23 cellular contexts compared by ENCODE assay signal in the genomic region with DNA sequence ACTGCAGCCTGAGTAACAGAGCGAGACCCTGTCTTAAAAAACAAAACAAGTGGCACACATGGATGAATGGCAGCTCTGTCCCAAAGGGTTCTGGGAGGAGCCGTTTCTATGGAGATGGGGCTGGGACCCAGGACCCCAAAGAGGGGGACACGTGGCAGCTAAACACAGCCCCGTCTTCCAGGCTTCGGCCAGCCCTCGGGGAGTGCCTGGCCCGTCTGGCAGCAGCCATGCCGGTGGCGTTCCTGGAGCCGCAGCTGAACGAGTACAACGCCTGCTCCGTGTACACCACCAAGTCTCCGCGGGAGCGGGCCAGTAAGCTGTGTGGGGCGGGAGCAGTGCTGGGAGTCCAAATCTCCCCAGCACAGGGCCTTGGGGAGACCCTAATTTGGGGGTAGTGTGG.
"Had no signal": no experiment of that assay in that cellular context is flagged by ENCODE, and none has a peak within 500 bp of the region (broad histone marks: within the 10 kb centered on the region; RNA-seq: fewer than 3 reads in every experiment).

No MANE protein-coding gene starts in this region.

- H3K27ac Mint-ChIP-seq: activated CD4-positive, alpha-beta memory T cell treated with anti-CD3 and anti-CD28 coated beads, Interleukin-2, amount 10 ng/mL, durations not matched to agents 7 days and 5 days; endodermal cell; memory B cell; natural killer cell; WTC11 had no signal

- H3K9me3 ChIP-seq: gastrocnemius medialis, sigmoid colon, thyroid gland, upper lobe of right lung had no signal

- DNase-seq: activated CD4-positive, alpha-beta memory T cell treated with anti-CD3 and anti-CD28 coated beads, Interleukin-2, amount 10 ng/mL, durations not matched to agents 7 days and 5 days; activated CD4-positive, alpha-beta T cell treated with anti-CD3 and anti-CD28 coated beads for 1 hour; activated CD4-positive, alpha-beta T cell treated with anti-CD3 and anti-CD28 coated beads, Interleukin-2, amount 10 ng/mL, durations not matched to agents 7 days and 5 days; activated CD8-positive, alpha-beta memory T cell treated with anti-CD3 and anti-CD28 coated beads, Interleukin-2, amount 50 U/mL, for 48 hours; activated gamma-delta T cell; activated naive CD4-positive, alpha-beta T cell treated with anti-CD3 and anti-CD28 coated beads, Interleukin-2, amount 10 ng/mL, durations not matched to agents 7 days and 5 days; activated naive CD8-positive, alpha-beta T cell treated with anti-CD3 and anti-CD28 coated beads, Interleukin-2, amount 10 ng/mL, durations not matched to agents 7 days and 5 days; activated T-cell treated with anti-CD3 and anti-CD28 coated beads, Interleukin-2, amount 50 U/mL, for 24 hours; amniotic stem cell; endodermal cell; gastrocnemius medialis; natural killer cell; retina; sigmoid colon; small intestine; stimulated activated CD4-positive, alpha-beta T cell treated with anti-CD3 and anti-CD28 coated beads, Interleukin-4, amount 100 ng/mL, for 24 hours; stimulated activated naive CD8-positive, alpha-beta T cell treated with anti-CD3 and anti-CD28 coated beads, Interleukin-15, amount 100 ng/mL, for 72 hours; thyroid gland; upper lobe of right lung had no signal

- H3K36me3 Mint-ChIP-seq: activated naive CD4-positive, alpha-beta T cell treated with anti-CD3 and anti-CD28 coated beads, Interleukin-2, amount 10 ng/mL, durations not matched to agents 7 days and 5 days; activated naive CD8-positive, alpha-beta T cell treated with anti-CD3 and anti-CD28 coated beads, Interleukin-2, amount 10 ng/mL, durations not matched to agents 7 days and 5 days; memory B cell; natural killer cell; neural progenitor cell had no signal

- H3K27me3 Mint-ChIP-seq: activated T-cell treated with anti-CD3 and anti-CD28 coated beads, Interleukin-2, amount 50 U/mL, for 24 hours had no signal

- H3K27ac ChIP-seq: neural progenitor cell, sigmoid colon, thyroid gland, upper lobe of right lung had no signal

- H3K9me3 Mint-ChIP-seq: activated CD4-positive, alpha-beta memory T cell treated with anti-CD3 and anti-CD28 coated beads, Interleukin-2, amount 10 ng/mL, durations not matched to agents 7 days and 5 days; activated CD4-positive, alpha-beta T cell treated with anti-CD3 and anti-CD28 coated beads, Interleukin-2, amount 10 ng/mL, durations not matched to agents 7 days and 5 days; activated naive CD4-positive, alpha-beta T cell treated with anti-CD3 and anti-CD28 coated beads, Interleukin-2, amount 10 ng/mL, durations not matched to agents 7 days and 5 days; activated naive CD8-positive, alpha-beta T cell treated with anti-CD3 and anti-CD28 coated beads, Interleukin-2, amount 10 ng/mL, durations not matched to agents 7 days and 5 days; activated T-cell treated with anti-CD3 and anti-CD28 coated beads, Interleukin-2, amount 50 U/mL, for 24 hours; endodermal cell; memory B cell; natural killer cell; neural progenitor cell; stimulated activated effector memory CD8-positive, alpha-beta T cell treated with anti-CD3 and anti-CD28 coated beads, Interleukin-12 subunit alpha, Interleukin-12 subunit beta, amount 100 ng/mL, for 72 hours; stimulated activated naive CD8-positive, alpha-beta T cell treated with anti-CD3 and anti-CD28 coated beads, Interleukin-15, amount 100 ng/mL, for 72 hours; WTC11 had no signal

- H3K4me3 Mint-ChIP-seq: activated CD4-positive, alpha-beta memory T cell treated with anti-CD3 and anti-CD28 coated beads, Interleukin-2, amount 10 ng/mL, durations not matched to agents 7 days and 5 days; activated CD4-positive, alpha-beta T cell treated with anti-CD3 and anti-CD28 coated beads, Interleukin-2, amount 10 ng/mL, durations not matched to agents 7 days and 5 days; activated naive CD4-positive, alpha-beta T cell treated with anti-CD3 and anti-CD28 coated beads, Interleukin-2, amount 10 ng/mL, durations not matched to agents 7 days and 5 days; activated naive CD8-positive, alpha-beta T cell treated with anti-CD3 and anti-CD28 coated beads, Interleukin-2, amount 10 ng/mL, durations not matched to agents 7 days and 5 days; activated T-cell treated with anti-CD3 and anti-CD28 coated beads, Interleukin-2, amount 50 U/mL, for 24 hours; endodermal cell; natural killer cell; neural progenitor cell; WTC11 had no signal

- ATAC-seq: gastrocnemius medialis had no signal

- H3K4me1 Mint-ChIP-seq: endodermal cell, WTC11 had no signal

- H3K27me3 ChIP-seq: gastrocnemius medialis, neural progenitor cell, sigmoid colon, thyroid gland, upper lobe of right lung had no signal

- H3K4me1 ChIP-seq: gastrocnemius medialis, neural progenitor cell, thyroid gland, upper lobe of right lung had no signal
